Comparison of ENCODE assay signal across 19 cellular contexts in genomic region chr19:19083413-19084178, GRCh38. TPM values are rescaled to one million over a fixed set of nuclear protein-coding genes. Genes with fewer than 3 reads are reported as not detected.
DNase-seq lines count a peak whose midpoint lies in the region; ATAC-seq, FAIRE-seq and TF ChIP-seq lines count a peak whose summit lies in the region.
"Had no signal": no experiment of that assay in that cellular context is flagged by ENCODE, and none has a peak within 500 bp of the region (broad histone marks: within the 10 kb centered on the region; RNA-seq: fewer than 3 reads in every experiment).

No MANE protein-coding gene starts in this region.

- ATAC-seq in effector memory CD8-positive, alpha-beta T cell (replicated peaks): no peak
- peak; percentile 93 for ATAC-seq in left lung
- peak; percentile 33 to 62 for ATAC-seq in gastrocnemius medialis
- no peak for ATAC-seq in HG03108 (IDR thresholded peaks at IDR 0.05; ENCODE audit: unreplicated experiment)
- no peak for ATAC-seq in HG03460 (IDR thresholded peaks at IDR 0.05; ENCODE audit: unreplicated experiment)

- H3K27ac Mint-ChIP-seq in effector memory CD8-positive, alpha-beta T cell: peak overlapping the region; percentile 15 to 38

- H3K36me3 ChIP-seq in left lung (no peaks in the 10 kb centered on the region), gastrocnemius medialis (no peaks in the 10 kb centered on the region), small intestine (ENCODE audit: control insufficient read depth in 2 of 2, insufficient read depth in 2 of 2, low read length in 2 of 2) (no peaks in the 10 kb centered on the region)
- H3K36me3 ChIP-seq: SJSA1 had no signal

- no peak overlapping the region for H3K4me3 Mint-ChIP-seq in effector memory CD8-positive, alpha-beta T cell

- intact Hi-C loops in left lung (cut with DNase I): no loop called here
- intact Hi-C loops in gastrocnemius medialis (cut with DNase I; ENCODE audit: low total_unique reads): no loop called here

- no peaks in the 10 kb centered on the region for H3K9me3 Mint-ChIP-seq in effector memory CD8-positive, alpha-beta T cell

- H3K27me3 Mint-ChIP-seq in effector memory CD8-positive, alpha-beta T cell: no peaks in the 10 kb centered on the region

- WGBS in small intestine, 3 donors: 89 to 92% (median 91%) methylated on average over 10 of the region's 10 CpGs

- H3K27me3 ChIP-seq in left lung: no peaks in the 10 kb centered on the region
- no peaks in the 10 kb centered on the region for H3K27me3 ChIP-seq in gastrocnemius medialis
- H3K27me3 ChIP-seq in small intestine (ENCODE audit: control insufficient read depth in 2 of 2, insufficient read depth in 2 of 2, low read length in 2 of 2): no peaks in the 10 kb centered on the region
- H3K27me3 ChIP-seq: SJSA1 had no signal

- peaks cover 16 to 25% of the 10 kb centered on the region in 2 donors for H3K4me1 Mint-ChIP-seq in effector memory CD8-positive, alpha-beta T cell (ENCODE audit: low read depth in 2 of 2)

- TF ChIP-seq POLR2A in gastrocnemius medialis (IDR thresholded peaks at IDR 0.05): no peak

- H3K27ac ChIP-seq in left lung (no peak overlapping the region), gastrocnemius medialis (peak overlapping the region in 3 of 4 donors; percentile 64 to 78 (median 64)), small intestine (ENCODE audit: low read depth in 1 of 2, low read length in 1 of 2) (no peak overlapping the region)
- H3K27ac ChIP-seq: GM23248, SJSA1 had no signal

- H3K9me3 ChIP-seq in left lung (no peaks in the 10 kb centered on the region), gastrocnemius medialis (no peaks in the 10 kb centered on the region), small intestine (ENCODE audit: control insufficient read depth, low read depth) (no peaks in the 10 kb centered on the region)
- H3K9me3 ChIP-seq: SJSA1 had no signal

- no peak for DNase-seq in HTR-8/SVneo (ENCODE audit: insufficient read length, low spot score)
- no peak for DNase-seq in effector memory CD8-positive, alpha-beta T cell
- peak in 1 of 2 donors; percentile 65 for DNase-seq in left lung
- DNase-seq in gastrocnemius medialis: peak in 1 of 2 donors; percentile 63
- DNase-seq in small intestine: no peak
- DNase-seq in central memory CD4-positive, alpha-beta T cell: no peak
- DNase-seq: ACHN, COR-L47, GF-D8, GM23248, IMR-90, NCI-H1105 treated with DMSO at 0.1 percent for 48 hours, NCI-H187, NCI-H69, RPMI8226 had no signal

- TF ChIP-seq CTCF in left lung (IDR thresholded peaks at IDR 0.05) (no peak), gastrocnemius medialis (IDR thresholded peaks at IDR 0.05 in 4 of 5, conservative IDR thresholded peaks at IDR 0.05 in 1 of 5) (no peak)

- H3K4me1 ChIP-seq in left lung: no peaks in the 10 kb centered on the region
- peaks cover 13 to 28% of the 10 kb centered on the region in 2 donors for H3K4me1 ChIP-seq in gastrocnemius medialis
- no peaks in the 10 kb centered on the region for H3K4me1 ChIP-seq in small intestine (ENCODE audit: control insufficient read depth in 2 of 2, insufficient read depth in 1 of 2, low read depth in 1 of 2, low read length in 1 of 2)
- H3K4me1 ChIP-seq: SJSA1 had no signal

- in situ Hi-C loops in gastrocnemius medialis (cut with MboI; ENCODE audit: low sequenced_read_pairs in 4 of 4): no loop called here

- H3K36me3 Mint-ChIP-seq in effector memory CD8-positive, alpha-beta T cell (ENCODE audit: insufficient read depth): peaks cover 18% of the 10 kb centered on the region

- FAIRE-seq in HTR-8/SVneo (lab: Jason Lieb, UNC) (peak; percentile 60), small intestine (lab: Jason Lieb, UNC) (no peak)
- FAIRE-seq: GM12891 had no signal

- H3K4me3 ChIP-seq in left lung: no peak overlapping the region
- no peak overlapping the region for H3K4me3 ChIP-seq in gastrocnemius medialis
- no peak overlapping the region for H3K4me3 ChIP-seq in small intestine (ENCODE audit: low read depth in 1 of 2, low read length in 2 of 2)
- H3K4me3 ChIP-seq: GM23248, SJSA1 had no signal

RNA-seq across cellular contexts. Expression of gene SLC25A42, which starts 19.8 kb away (rescaled TPM):
- total RNA-seq in left lung: 10 to 100 TPM in 1 of 2 donors, 1 to 10 TPM in 1; 7.6 to 12.4 TPM
- total RNA-seq in gastrocnemius medialis: 10 to 100 TPM; 12.3 to 85.3 (median 37.1) TPM
- polyA plus RNA-seq in small intestine: 1 to 10 TPM; 5.6 to 10.0 (median 8.7) TPM

RNA-seq across cellular contexts. Expression of gene ARMC6, which starts 50.2 kb away (rescaled TPM):
- 10 to 100 TPM; 23.7 to 37.9 TPM for total RNA-seq in left lung
- 10 to 100 TPM; 18.2 to 35.7 (median 25.2) TPM for total RNA-seq in gastrocnemius medialis
- polyA plus RNA-seq in small intestine: 10 to 100 TPM; 17.4 to 25.1 (median 24.7) TPM

RNA-seq across cellular contexts. Expression of gene SUGP2, which starts 50.3 kb away (rescaled TPM):
- total RNA-seq in left lung (10 to 100 TPM; 64.2 to 80.3 TPM), gastrocnemius medialis (10 to 100 TPM; 24.6 to 38.2 (median 32.8) TPM)
- polyA plus RNA-seq in small intestine: 10 to 100 TPM; 23.0 to 38.2 (median 28.6) TPM

RNA-seq across cellular contexts. Expression of gene TMEM161A, which starts 54.7 kb away (rescaled TPM):
- 10 to 100 TPM; 25.6 to 27.8 TPM for total RNA-seq in left lung
- 10 to 100 TPM; 30.1 to 52.1 (median 42.8) TPM for total RNA-seq in gastrocnemius medialis
- 10 to 100 TPM in 1 of 3 donors, 1 to 10 TPM in 2; 8.1 to 26.8 (median 9.4) TPM for polyA plus RNA-seq in small intestine

Comparison
In these comparisons a context has a peak if more than half of its experiments do, and no peak if none do; other contexts are left out.
1. ATAC-seq: peak in left lung (single experiment) and gastrocnemius medialis (2 of 2); none in effector memory CD8-positive, alpha-beta T cell (single experiment), HG03108 (single experiment) and HG03460 (single experiment).
2. H3K27ac ChIP-seq: peak in gastrocnemius medialis (3 of 4); none in left lung (0 of 2) and small intestine (0 of 2).